ENCODE assay signal across 14 cellular contexts in genomic region chr20:23126281-23127061, GRCh38. TPM values are rescaled to one million over a fixed set of nuclear protein-coding genes. Genes with fewer than 3 reads are reported as not detected.
DNase-seq lines count a peak whose midpoint lies in the region; ATAC-seq and TF ChIP-seq lines count a peak whose summit lies in the region.
"Had no signal": no experiment of that assay in that cellular context is flagged by ENCODE, and none has a peak within 500 bp of the region (broad histone marks: within the 10 kb centered on the region; RNA-seq: fewer than 3 reads in every experiment).

No MANE protein-coding gene starts in this region.

- DNase-seq in KBM-7 = peak; percentile 70
- DNase-seq in SKM-1 treated with dmso at 0.1 percent for 144 hours (lab: John Stamatoyannopoulos, UW; ENCODE audit: unreplicated experiment) = peak; percentile 77
- peak in 1 of 2 donors; percentile 34 for DNase-seq in left lung
- peak; percentile 80 for DNase-seq in spleen
- no peak for DNase-seq in epidermal melanocyte (ENCODE audit: insufficient read length, low spot score)
- no peak for DNase-seq in middle frontal gyrus (ENCODE audit: extremely low spot score, low spot score)
- DNase-seq in T1000 (lab: John Stamatoyannopoulos, UW) = no peak
- DNase-seq: activated CD4-positive, alpha-beta T cell treated with anti-CD3 and anti-CD28 coated beads for 4 hours; activated gamma-delta T cell; central memory CD4-positive, alpha-beta T cell; NCI-H2227 treated with DMSO at 0.1 percent for 48 hours; stimulated activated naive CD4-positive, alpha-beta T cell treated with Interleukin-2 at 50 U/mL for 16 hours had no signal

- ATAC-seq in left lung = peak; percentile 46

- H3K36me3 ChIP-seq in left lung (no peaks in the 10 kb centered on the region), spleen (no peaks in the 10 kb centered on the region)
- H3K36me3 ChIP-seq: SJSA1 had no signal

- H3K9me3 ChIP-seq in left lung (no peaks in the 10 kb centered on the region), spleen (no peaks in the 10 kb centered on the region)
- H3K9me3 ChIP-seq: SJSA1 had no signal

- H3K4me3 ChIP-seq in left lung = no peak overlapping the region
- peak overlapping the region in 1 of 8 donors; percentile 45 for H3K4me3 ChIP-seq in spleen
- H3K4me3 ChIP-seq: SJSA1 had no signal

- peak overlapping the region in 1 of 2 donors; percentile 91 for H3K27ac ChIP-seq in left lung
- H3K27ac ChIP-seq in spleen = peak overlapping the region in 7 of 8 donors; percentile 51 to 92 (median 81)
- H3K27ac ChIP-seq: SJSA1 had no signal

- intact Hi-C loops in left lung (cut with DNase I) = no loop called here
- intact Hi-C loops in spleen (cut with DNase I; ENCODE audit: low total_unique reads) = no loop called here

- TF ChIP-seq POLR2A in spleen (IDR thresholded peaks at IDR 0.05) = no peak

- WGBS in spleen, 5 donors = 38 to 52% (median 47%) methylated on average over 8 to 12 of the region's 12 CpGs

- H3K4me1 ChIP-seq in left lung (peaks cover 5 to 84% of the 10 kb centered on the region in 2 donors), spleen (peaks cover 0 to 67% (median 35%) of the 10 kb centered on the region in 6 donors)
- H3K4me1 ChIP-seq: SJSA1 had no signal

- in situ Hi-C loops in KBM-7 (cut with MboI; ENCODE audit: low pct_unique_long_range_greater_than_20kb, low sequenced_read_pairs) = no loop called here

- no peaks in the 10 kb centered on the region for H3K27me3 ChIP-seq in left lung
- peaks cover 0 to 6% (median 0%) of the 10 kb centered on the region in 7 donors for H3K27me3 ChIP-seq in spleen (replicated peaks in 1 of 7)
- H3K27me3 ChIP-seq: SJSA1 had no signal

- no peak for TF ChIP-seq CTCF in left lung (IDR thresholded peaks at IDR 0.05)
- no peak for TF ChIP-seq CTCF in spleen (IDR thresholded peaks at IDR 0.05 in 8 of 11, conservative IDR thresholded peaks at IDR 0.05 in 3 of 11)

RNA-seq across cellular contexts. Expression of gene CD93, which starts 40.3 kb away (rescaled TPM):
- total RNA-seq in left lung (100 to 1,000 TPM in 1 of 2 donors, 10 to 100 TPM in 1; 71.2 to 108 TPM), spleen (100 to 1,000 TPM in 1 of 7 donors, 10 to 100 TPM in 6; 50.4 to 103 (median 75.4) TPM)
- 1 to 10 TPM; 4.1 to 6.0 (median 5.9) TPM for polyA plus RNA-seq in spleen
- total RNA-seq: fibroblast of lung, SJSA1 had no signal

Comparison
In these comparisons a context has a peak if more than half of its experiments do, and no peak if none do; other contexts are left out.
1. DNase-seq: peak in KBM-7 (single experiment), SKM-1 treated with dmso at 0.1 percent for 144 hours (single experiment) and spleen (single experiment); none in epidermal melanocyte (single experiment), middle frontal gyrus (single experiment) and T1000 (single experiment).